16 cellular contexts compared by ENCODE assay signal in the genomic region with DNA sequence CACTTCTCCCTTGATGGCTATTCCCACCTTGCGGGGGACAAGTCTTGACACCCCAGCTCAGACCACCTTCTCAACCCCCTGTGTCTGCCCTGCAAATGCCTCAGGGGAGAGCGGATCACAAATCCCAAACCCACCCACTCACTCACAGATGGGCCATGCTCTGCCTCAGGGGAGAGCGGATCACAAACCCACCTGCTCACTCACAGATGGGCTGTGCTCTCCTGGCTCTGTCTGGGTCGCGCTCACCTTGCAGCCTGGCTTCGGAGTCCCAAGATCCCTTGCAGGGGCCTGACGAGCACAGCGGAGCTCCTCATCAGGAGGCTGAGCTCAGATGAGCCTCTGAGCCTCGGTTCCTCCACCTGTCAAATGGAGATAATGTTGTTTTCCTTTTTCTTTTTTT. TPM values are rescaled to one million over a fixed set of nuclear protein-coding genes. Genes with fewer than 3 reads are reported as not detected.
"Had no signal": no experiment of that assay in that cellular context is flagged by ENCODE, and none has a peak within 500 bp of the region (broad histone marks: within the 10 kb centered on the region; RNA-seq: fewer than 3 reads in every experiment).

No MANE protein-coding gene starts in this region.

- H3K27ac Mint-ChIP-seq: activated naive CD4-positive, alpha-beta T cell treated with anti-CD3 and anti-CD28 coated beads, Interleukin-2, amount 50 U/mL, for 24 hours; activated T-helper 17 cell treated with anti-CD3 and anti-CD28 coated beads, Interleukin-2, amount 50 U/mL, for 72 hours; dendritic cell treated with granulocyte-macrophage colony-stimulating factor and Interleukin-4, amounts not matched to agents 40 ng/mL and 50 ng/mL, for 4 days; immature natural killer cell; stimulated activated naive CD8-positive, alpha-beta T cell treated with anti-CD3 and anti-CD28 coated beads, Interleukin-15, Interleukin-2, amounts not matched to agents 100 ng/mL and 50 ng/mL, for 24 hours; T-cell had no signal

- H3K27me3 Mint-ChIP-seq: dendritic cell treated with granulocyte-macrophage colony-stimulating factor and Interleukin-4, amounts not matched to agents 40 ng/mL and 50 ng/mL, for 4 days had no signal

- DNase-seq: activated CD4-positive, alpha-beta T cell treated with anti-CD3 and anti-CD28 coated beads for 4 hours; amygdala; brain microvascular endothelial cell; immature natural killer cell; mucosa of descending colon; retina; T1000; testis had no signal

- H3K4me3 ChIP-seq: mucosa of descending colon, pancreas, SK-N-MC, testis had no signal

- H3K9me3 ChIP-seq: mucosa of descending colon, pancreas, testis had no signal

- H3K9me3 Mint-ChIP-seq: dendritic cell treated with granulocyte-macrophage colony-stimulating factor and Interleukin-4, amounts not matched to agents 40 ng/mL and 50 ng/mL, for 4 days; immature natural killer cell had no signal

- H3K36me3 ChIP-seq: brain microvascular endothelial cell, pancreas had no signal

- H3K4me1 Mint-ChIP-seq: activated naive CD4-positive, alpha-beta T cell treated with anti-CD3 and anti-CD28 coated beads, Interleukin-2, amount 50 U/mL, for 24 hours; activated T-helper 17 cell treated with anti-CD3 and anti-CD28 coated beads, Interleukin-2, amount 50 U/mL, for 72 hours; immature natural killer cell; naive thymus-derived CD8-positive, alpha-beta T cell; T-cell had no signal

- FAIRE-seq: pancreas had no signal

- H3K4me3 Mint-ChIP-seq: activated naive CD4-positive, alpha-beta T cell treated with anti-CD3 and anti-CD28 coated beads, Interleukin-2, amount 50 U/mL, for 24 hours; activated T-helper 17 cell treated with anti-CD3 and anti-CD28 coated beads, Interleukin-2, amount 50 U/mL, for 72 hours; dendritic cell treated with granulocyte-macrophage colony-stimulating factor and Interleukin-4, amounts not matched to agents 40 ng/mL and 50 ng/mL, for 4 days; immature natural killer cell; naive thymus-derived CD8-positive, alpha-beta T cell; stimulated activated naive CD8-positive, alpha-beta T cell treated with anti-CD3 and anti-CD28 coated beads, Interleukin-15, Interleukin-2, amounts not matched to agents 100 ng/mL and 50 ng/mL, for 24 hours; T-cell had no signal

- H3K36me3 Mint-ChIP-seq: activated naive CD4-positive, alpha-beta T cell treated with anti-CD3 and anti-CD28 coated beads, Interleukin-2, amount 50 U/mL, for 24 hours; immature natural killer cell; T-cell had no signal

- H3K27ac ChIP-seq: brain microvascular endothelial cell, pancreas, SK-N-MC, testis had no signal

- H3K27me3 ChIP-seq: brain microvascular endothelial cell, testis had no signal

- ATAC-seq: activated T-helper 17 cell treated with anti-CD3 and anti-CD28 coated beads, Interleukin-2, amount 50 U/mL, for 72 hours; naive thymus-derived CD8-positive, alpha-beta T cell; pancreas; T-cell had no signal

- H3K4me1 ChIP-seq: pancreas had no signal

RNA-seq across cellular contexts. Expression of gene HTRA3, which starts 38.6 kb away (rescaled TPM):
- total RNA-seq: activated T-helper 17 cell treated with anti-CD3 and anti-CD28 coated beads, Interleukin-2, amount 50 U/mL, for 72 hours; naive thymus-derived CD8-positive, alpha-beta T cell had no signal
- polyA plus RNA-seq: immature natural killer cell; naive thymus-derived CD8-positive, alpha-beta T cell had no signal
